16 cellular contexts compared by ENCODE assay signal in the genomic region with DNA sequence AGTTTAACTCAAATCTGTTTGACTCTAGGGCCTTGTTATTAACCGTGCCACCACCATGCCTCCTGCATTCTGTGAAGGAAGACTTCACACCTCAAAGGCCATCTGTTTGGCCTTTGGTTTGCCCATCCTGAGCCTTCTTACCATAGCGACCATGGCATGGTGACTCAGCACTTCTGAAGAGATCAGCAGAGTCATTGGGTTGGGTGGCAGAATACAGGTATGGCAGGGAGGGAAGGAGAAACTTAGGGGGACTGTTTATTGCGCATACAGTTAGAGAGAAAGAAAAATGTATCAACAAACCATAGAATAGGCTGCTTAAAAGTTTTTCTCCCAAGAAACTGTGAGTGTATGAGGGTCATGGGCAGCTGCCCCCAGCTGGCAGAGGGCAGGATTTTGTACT. TPM values are rescaled to one million over a fixed set of nuclear protein-coding genes. Genes with fewer than 3 reads are reported as not detected.
DNase-seq lines count a peak whose midpoint lies in the region; ATAC-seq and TF ChIP-seq lines count a peak whose summit lies in the region.
"Had no signal": no experiment of that assay in that cellular context is flagged by ENCODE, and none has a peak within 500 bp of the region (broad histone marks: within the 10 kb centered on the region; RNA-seq: fewer than 3 reads in every experiment).

No MANE protein-coding gene starts in this region.

- H3K27ac ChIP-seq in heart left ventricle, result peak overlapping the region in 1 of 12 donors; percentile 87
- H3K27ac ChIP-seq: ascending aorta, colonic mucosa, lower lobe of right lung, SJSA1, thyroid gland had no signal

- H3K4me3 ChIP-seq in heart left ventricle, result peak overlapping the region in 1 of 12 donors; percentile 30
- H3K4me3 ChIP-seq: ascending aorta, colonic mucosa, lower lobe of right lung, SJSA1, thyroid gland had no signal

- TF ChIP-seq POLR2A in heart left ventricle (IDR thresholded peaks at IDR 0.05), result no peak

- no peaks in the 10 kb centered on the region for H3K27me3 Mint-ChIP-seq in T-helper 1 cell treated with Interleukin-12 subunit alpha and Interleukin-12 subunit beta and Interleukin-4 antibody, amounts not matched to agents 30 μg/mL and 1 μg/mL, for 36 hours (ENCODE audit: low read depth)
- H3K27me3 Mint-ChIP-seq in central memory CD8-positive, alpha-beta T cell, result no peaks in the 10 kb centered on the region
- peaks cover 6% of the 10 kb centered on the region for H3K27me3 Mint-ChIP-seq in glutamatergic neuron (ENCODE audit: unreplicated experiment)

- no peaks in the 10 kb centered on the region for H3K27me3 ChIP-seq in heart left ventricle
- H3K27me3 ChIP-seq: ascending aorta, colonic mucosa, SJSA1, thyroid gland had no signal

- intact Hi-C loops in heart left ventricle (cut with DNase I) (loop anchor here in 3 of 10 donors (10.0 kb wide), 2 partner anchors 45 to 65 kb away; no protein-coding TSS in a partner anchor), sciatic nerve (cut with DNase I) (no loop called here)

- peaks cover 92% of the 10 kb centered on the region for H3K36me3 Mint-ChIP-seq in T-helper 1 cell treated with Interleukin-12 subunit alpha and Interleukin-12 subunit beta and Interleukin-4 antibody, amounts not matched to agents 30 μg/mL and 1 μg/mL, for 36 hours (ENCODE audit: low read depth)
- H3K36me3 Mint-ChIP-seq in central memory CD8-positive, alpha-beta T cell (ENCODE audit: insufficient read depth), result peaks cover 88% of the 10 kb centered on the region
- H3K36me3 Mint-ChIP-seq in glutamatergic neuron (ENCODE audit: unreplicated experiment), result no peaks in the 10 kb centered on the region

- no peaks in the 10 kb centered on the region for H3K9me3 Mint-ChIP-seq in T-helper 1 cell treated with Interleukin-12 subunit alpha and Interleukin-12 subunit beta and Interleukin-4 antibody, amounts not matched to agents 30 μg/mL and 1 μg/mL, for 36 hours
- H3K9me3 Mint-ChIP-seq in central memory CD8-positive, alpha-beta T cell, result no peaks in the 10 kb centered on the region
- no peaks in the 10 kb centered on the region for H3K9me3 Mint-ChIP-seq in glutamatergic neuron (ENCODE audit: unreplicated experiment)

- DNase-seq in stimulated activated CD4-positive, alpha-beta T cell treated with anti-CD3 and anti-CD28 coated beads, Interleukin-15, amount 100 ng/mL, for 24 hours, result peak; percentile 58
- DNase-seq in stimulated activated CD4-positive, alpha-beta T cell treated with anti-CD3 and anti-CD28 coated beads, Interleukin-2, amount 100 ng/mL, for 48 hours, result no peak
- no peak for DNase-seq in central memory CD8-positive, alpha-beta T cell (ENCODE audit: low spot score in 2 of 2)
- DNase-seq in heart left ventricle, result no peak
- DNase-seq in glutamatergic neuron, result no peak
- no peak for DNase-seq in sciatic nerve (ENCODE audit: low spot score)
- DNase-seq: colonic mucosa; lower lobe of right lung; NCI-H187 treated with DMSO at 0.1 percent for 48 hours; NCI-H510A; stimulated activated CD4-positive, alpha-beta T cell treated with anti-CD3 and anti-CD28 coated beads, Interleukin-1b, Interleukin-23, amount 100 ng/mL, for 48 hours; thyroid gland had no signal

- peak overlapping the region; percentile 94 for H3K27ac Mint-ChIP-seq in T-helper 1 cell treated with Interleukin-12 subunit alpha and Interleukin-12 subunit beta and Interleukin-4 antibody, amounts not matched to agents 30 μg/mL and 1 μg/mL, for 36 hours
- H3K27ac Mint-ChIP-seq in central memory CD8-positive, alpha-beta T cell (ENCODE audit: low read depth), result peak overlapping the region; percentile 100
- no peak overlapping the region for H3K27ac Mint-ChIP-seq in glutamatergic neuron (ENCODE audit: unreplicated experiment)

- peak overlapping the region; percentile 83 for H3K4me3 Mint-ChIP-seq in T-helper 1 cell treated with Interleukin-12 subunit alpha and Interleukin-12 subunit beta and Interleukin-4 antibody, amounts not matched to agents 30 μg/mL and 1 μg/mL, for 36 hours
- H3K4me3 Mint-ChIP-seq in central memory CD8-positive, alpha-beta T cell, result peak overlapping the region; percentile 77
- H3K4me3 Mint-ChIP-seq in glutamatergic neuron (ENCODE audit: unreplicated experiment), result no peak overlapping the region

- TF ChIP-seq CTCF in heart left ventricle (IDR thresholded peaks at IDR 0.05), result no peak
- no peak for TF ChIP-seq CTCF in glutamatergic neuron (IDR thresholded peaks at IDR 0.05; ENCODE audit: partially characterized antibody, unreplicated experiment)

- no peaks in the 10 kb centered on the region for H3K9me3 ChIP-seq in heart left ventricle
- H3K9me3 ChIP-seq: ascending aorta, colonic mucosa, lower lobe of right lung, SJSA1, thyroid gland had no signal

- peaks cover 88% of the 10 kb centered on the region for H3K4me1 Mint-ChIP-seq in T-helper 1 cell treated with Interleukin-12 subunit alpha and Interleukin-12 subunit beta and Interleukin-4 antibody, amounts not matched to agents 30 μg/mL and 1 μg/mL, for 36 hours (ENCODE audit: low read depth)
- peaks cover 90% of the 10 kb centered on the region for H3K4me1 Mint-ChIP-seq in central memory CD8-positive, alpha-beta T cell
- H3K4me1 Mint-ChIP-seq in glutamatergic neuron (ENCODE audit: low read depth, unreplicated experiment), result no peaks in the 10 kb centered on the region

- H3K4me1 ChIP-seq in heart left ventricle, result peaks cover 0 to 73% (median 21%) of the 10 kb centered on the region in 12 donors
- H3K4me1 ChIP-seq: colonic mucosa had no signal

- no peak for ATAC-seq in central memory CD8-positive, alpha-beta T cell (replicated peaks; ENCODE audit: extremely low read depth, poor library complexity, severe bottlenecking)
- no peak for ATAC-seq in heart left ventricle
- no peak for ATAC-seq in sciatic nerve
- ATAC-seq in HG02885 (IDR thresholded peaks at IDR 0.05; ENCODE audit: poor library complexity, unreplicated experiment), result no peak
- ATAC-seq: lower lobe of right lung had no signal

- H3K36me3 ChIP-seq in heart left ventricle, result no peaks in the 10 kb centered on the region
- H3K36me3 ChIP-seq: ascending aorta, colonic mucosa, lower lobe of right lung, SJSA1, thyroid gland had no signal

- 76 to 95% (median 92%) methylated on average over 3 of the region's 3 CpGs for WGBS in heart left ventricle, 4 donors

RNA-seq across cellular contexts. Expression of a gene that starts 49.2 kb away (rescaled TPM):
- total RNA-seq in heart left ventricle (100 to 1,000 TPM; 108 to 236 (median 147) TPM), glutamatergic neuron (ENCODE audit: unreplicated experiment) (122 TPM), sciatic nerve (163 TPM)
- polyA plus RNA-seq in heart left ventricle, result 100 to 1,000 TPM; 129 to 402 TPM

RNA-seq across cellular contexts. Expression of a gene that starts 58.3 kb away (rescaled TPM):
- total RNA-seq in heart left ventricle (10 to 100 TPM; 16.8 to 35.5 (median 25.9) TPM), glutamatergic neuron (ENCODE audit: unreplicated experiment) (8.1 TPM), sciatic nerve (45.2 TPM)
- 10 to 100 TPM; 10.4 to 18.0 TPM for polyA plus RNA-seq in heart left ventricle
